8 cellular contexts compared by ENCODE assay signal in genomic region chr12:6470375-6471163, GRCh38. TPM values are rescaled to one million over a fixed set of nuclear protein-coding genes. Genes with fewer than 3 reads are reported as not detected.
DNase-seq lines count a peak whose midpoint lies in the region; ATAC-seq and TF ChIP-seq lines count a peak whose summit lies in the region.

A gene with protein sequence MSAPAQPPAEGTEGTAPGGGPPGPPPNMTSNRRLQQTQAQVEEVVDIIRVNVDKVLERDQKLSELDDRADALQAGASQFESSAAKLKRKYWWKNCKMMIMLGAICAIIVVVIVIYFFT (minus strand): TSS chr12:6470677. CDS start chr12:6470531, 146 bp downstream.

- H3K27me3 Mint-ChIP-seq in nephron progenitor cell (ENCODE audit: low read depth, poor library complexity): peaks cover 26% of the 10 kb centered on the region
- no peaks in the 10 kb centered on the region for H3K27me3 Mint-ChIP-seq in stimulated activated naive CD8-positive, alpha-beta T cell treated with anti-CD3 and anti-CD28 coated beads, Interleukin-15, amount 100 ng/mL, for 72 hours

- H3K27me3 ChIP-seq in H7 (ENCODE audit: control insufficient read depth, insufficient read depth, low read length): no peaks in the 10 kb centered on the region

- peaks cover 2% of the 10 kb centered on the region for H3K36me3 ChIP-seq in H7 (replicated peaks; ENCODE audit: control insufficient read depth, insufficient read depth, low read length)

- peaks cover 19% of the 10 kb centered on the region for H3K4me1 Mint-ChIP-seq in nephron progenitor cell
- peaks cover 57% of the 10 kb centered on the region for H3K4me1 Mint-ChIP-seq in stimulated activated naive CD8-positive, alpha-beta T cell treated with anti-CD3 and anti-CD28 coated beads, Interleukin-15, amount 100 ng/mL, for 72 hours

- H3K4me3 ChIP-seq in H7 (ENCODE audit: insufficient read depth, low read depth, low read length) (peak within 1 kb of the TSS; percentile 80), fibroblast of the aortic adventitia (ENCODE audit: low read depth, low read length) (peak within 1 kb of the TSS; percentile 79)

- peaks cover 3% of the 10 kb centered on the region for H3K36me3 Mint-ChIP-seq in nephron progenitor cell (ENCODE audit: low read depth)

- peak within 1 kb of the TSS; percentile 90 for H3K27ac Mint-ChIP-seq in nephron progenitor cell
- peak within 1 kb of the TSS; percentile 76 to 91 for H3K27ac Mint-ChIP-seq in stimulated activated naive CD8-positive, alpha-beta T cell treated with anti-CD3 and anti-CD28 coated beads, Interleukin-15, amount 100 ng/mL, for 72 hours

- H3K4me3 Mint-ChIP-seq in nephron progenitor cell: peak within 1 kb of the TSS; percentile 85
- peak within 1 kb of the TSS; percentile 78 to 88 for H3K4me3 Mint-ChIP-seq in stimulated activated naive CD8-positive, alpha-beta T cell treated with anti-CD3 and anti-CD28 coated beads, Interleukin-15, amount 100 ng/mL, for 72 hours

- peak; percentile 95 for ATAC-seq in stimulated activated naive CD8-positive, alpha-beta T cell treated with anti-CD3 and anti-CD28 coated beads, Interleukin-15, amount 100 ng/mL, for 72 hours

- TF ChIP-seq CTCF in fibroblast of the aortic adventitia (IDR thresholded peaks at IDR 0.05; ENCODE audit: insufficient read depth, low read length) (peak; percentile 16), nephron progenitor cell (IDR thresholded peaks at IDR 0.05) (no peak)

- peaks cover 8% of the 10 kb centered on the region for H3K9me3 Mint-ChIP-seq in nephron progenitor cell
- H3K9me3 Mint-ChIP-seq in stimulated activated naive CD8-positive, alpha-beta T cell treated with anti-CD3 and anti-CD28 coated beads, Interleukin-15, amount 100 ng/mL, for 72 hours: peaks cover 0 to 4% of the 10 kb centered on the region in 2 donors

- DNase-seq in ELF-1 (ENCODE audit: low read depth, low spot score) (peak; percentile 99), H7 (peak; percentile 98), M059J (ENCODE audit: low read depth) (peak; percentile 96), SHP77 (lab: John Stamatoyannopoulos, UW) (peak; percentile 90 to 95), fibroblast of the aortic adventitia (ENCODE audit: low read depth) (peak; percentile 97), nephron progenitor cell (peak; percentile 98)
- peak; percentile 97 for DNase-seq in activated effector memory CD4-positive, alpha-beta T cell treated with Interleukin-2 at 50 U/mL for 16 hours
- DNase-seq in stimulated activated naive CD8-positive, alpha-beta T cell treated with anti-CD3 and anti-CD28 coated beads, Interleukin-15, amount 100 ng/mL, for 72 hours: peak; percentile 98 to 99

RNA-seq across cellular contexts. Expression of the gene that starts here (rescaled TPM):
- 23.9 and 26.8 TPM in 2 replicates for total RNA-seq in H7 (2014; rRNA removed; shearing (Covaris generic))
- 0.96 and 2.6 TPM in 2 replicates for total RNA-seq in M059J (2014; rRNA removed; shearing (Covaris generic))
- total RNA-seq in fibroblast of the aortic adventitia (ENCODE audit: low replicate concordance): 9.0 and 26.6 TPM in 2 replicates

Comparison
In these comparisons a context has a peak if more than half of its experiments do, and no peak if none do; other contexts are left out.
1. Peak in every context shown above with its lines: DNase-seq, ATAC-seq and H3K4me3 ChIP-seq.